ENCODE assay signal across 17 cellular contexts in the genomic region with DNA sequence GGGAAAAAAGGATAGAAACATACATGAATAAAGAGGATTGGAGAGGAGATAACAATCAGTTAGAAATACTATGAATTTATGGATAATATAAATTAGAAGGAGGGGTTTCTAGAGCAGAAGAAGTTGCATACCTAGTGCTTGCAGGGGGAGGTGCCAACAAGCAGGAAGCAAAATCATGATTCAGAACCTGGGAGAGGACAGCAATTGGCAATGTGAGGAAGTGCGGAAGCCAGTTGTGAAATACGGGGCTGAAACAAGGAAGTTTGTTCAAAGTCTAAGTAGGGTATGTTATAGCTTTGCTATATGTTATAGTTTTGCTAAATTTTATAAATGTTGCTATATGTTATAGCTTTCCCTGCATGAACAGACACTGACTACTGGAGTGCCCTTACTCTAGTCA.
DNase-seq lines count a peak whose midpoint lies in the region; ATAC-seq and TF ChIP-seq lines count a peak whose summit lies in the region.
"Had no signal": no experiment of that assay in that cellular context is flagged by ENCODE, and none has a peak within 500 bp of the region (broad histone marks: within the 10 kb centered on the region; RNA-seq: fewer than 3 reads in every experiment).

No MANE protein-coding gene starts in this region.

- H3K9me3 ChIP-seq in mesenchymal stem cell (ENCODE audit: control insufficient read depth, low read length), result no peaks in the 10 kb centered on the region
- H3K9me3 ChIP-seq in CD8-positive, alpha-beta T cell (ENCODE audit: low read length), result no peaks in the 10 kb centered on the region
- H3K9me3 ChIP-seq: esophagus muscularis mucosa, pancreas, thyroid gland had no signal

- no peaks in the 10 kb centered on the region for H3K36me3 ChIP-seq in mesenchymal stem cell (ENCODE audit: control insufficient read depth in 1 of 2, insufficient read depth in 2 of 2, low read depth in 1 of 2, low read length in 2 of 2)
- no peaks in the 10 kb centered on the region for H3K36me3 ChIP-seq in CD8-positive, alpha-beta T cell (ENCODE audit: insufficient read depth, low read length)
- H3K36me3 ChIP-seq: esophagus muscularis mucosa, pancreas, thyroid gland had no signal

- no peak for TF ChIP-seq CTCF in cardiac fibroblast (IDR thresholded peaks at IDR 0.05; ENCODE audit: low read depth, low read length)
- no peak for TF ChIP-seq CTCF in CD8-positive, alpha-beta T cell (IDR thresholded peaks at IDR 0.05)

- H3K27me3 Mint-ChIP-seq in CD8-positive, alpha-beta T cell (ENCODE audit: low read depth), result peaks cover 3% of the 10 kb centered on the region
- H3K27me3 Mint-ChIP-seq: activated T-helper 17 cell treated with anti-CD3 and anti-CD28 coated beads, Interleukin-2, amount 50 U/mL, for 72 hours had no signal

- no peak overlapping the region for H2AFZ ChIP-seq in mesenchymal stem cell (ENCODE audit: low read depth, low read length)

- no peaks in the 10 kb centered on the region for H3K36me3 Mint-ChIP-seq in CD8-positive, alpha-beta T cell

- H2AK5ac ChIP-seq in mesenchymal stem cell (ENCODE audit: low read length, severe bottlenecking), result no peak overlapping the region

- no peak overlapping the region for H3K27ac ChIP-seq in mesenchymal stem cell (ENCODE audit: low read length, poor library complexity, severe bottlenecking)
- H3K27ac ChIP-seq in CD8-positive, alpha-beta T cell (ENCODE audit: low read depth, low read length), result no peak overlapping the region
- H3K27ac ChIP-seq: C4-2B, esophagus muscularis mucosa, pancreas, thyroid gland had no signal

- no peak overlapping the region for H2BK12ac ChIP-seq in mesenchymal stem cell (ENCODE audit: low read length in 2 of 2)

- peaks cover 12% of the 10 kb centered on the region for H3K79me1 ChIP-seq in mesenchymal stem cell (replicated peaks; ENCODE audit: low read length, poor library complexity, severe bottlenecking)

- no peak overlapping the region for H3K4me2 ChIP-seq in mesenchymal stem cell (ENCODE audit: low read length, poor library complexity, severe bottlenecking)

- H2BK15ac ChIP-seq in mesenchymal stem cell (ENCODE audit: low read depth, poor library complexity, severe bottlenecking), result no peak overlapping the region

- no peak overlapping the region for H3K18ac ChIP-seq in mesenchymal stem cell (ENCODE audit: low read depth in 1 of 2, low read length in 2 of 2)

- 85% methylated on average over 2 of the region's 2 CpGs for WGBS in mesenchymal stem cell

- H3K4me1 ChIP-seq in mesenchymal stem cell (ENCODE audit: control insufficient read depth, insufficient read depth, low read depth, low read length), result no peaks in the 10 kb centered on the region
- H3K4me1 ChIP-seq in CD8-positive, alpha-beta T cell (ENCODE audit: insufficient read depth, low read length), result no peaks in the 10 kb centered on the region
- H3K4me1 ChIP-seq: esophagus muscularis mucosa, pancreas, thyroid gland had no signal

- DNase-seq in HT1080 (ENCODE audit: low read depth) (peak; percentile 26), NOMO-1 treated with dmso at 0.1 percent for 144 hours (lab: John Stamatoyannopoulos, UW; ENCODE audit: unreplicated experiment) (peak; percentile 29), cardiac fibroblast (ENCODE audit: low read depth in 2 of 2) (peak; percentile 38 to 56), mesenchymal stem cell (peak; percentile 39), NCI-H2081 (lab: John Stamatoyannopoulos, UW) (no peak)
- no peak for DNase-seq in CD8-positive, alpha-beta T cell
- DNase-seq: activated CD8-positive, alpha-beta memory T cell treated with anti-CD3 and anti-CD28 coated beads for 24 hours; amniotic stem cell; hippocampal formation; NCI-H1048; pancreas; small intestine; thyroid gland had no signal

- H3K4me1 Mint-ChIP-seq in CD8-positive, alpha-beta T cell (ENCODE audit: low read depth), result no peaks in the 10 kb centered on the region
- H3K4me1 Mint-ChIP-seq: activated T-helper 17 cell treated with anti-CD3 and anti-CD28 coated beads, Interleukin-2, amount 50 U/mL, for 72 hours had no signal

- no peak overlapping the region for H3K4me3 ChIP-seq in cardiac fibroblast (replicated peaks in 1 of 2; ENCODE audit: low read depth in 2 of 2, low read length in 2 of 2)
- no peak overlapping the region for H3K4me3 ChIP-seq in mesenchymal stem cell (ENCODE audit: insufficient read depth in 1 of 2, low read depth in 1 of 2, low read length in 2 of 2)
- H3K4me3 ChIP-seq in CD8-positive, alpha-beta T cell (ENCODE audit: low read depth, low read length), result no peak overlapping the region
- H3K4me3 ChIP-seq: esophagus muscularis mucosa, pancreas, thyroid gland had no signal

- no peak overlapping the region for H3K4me3 Mint-ChIP-seq in CD8-positive, alpha-beta T cell
- H3K4me3 Mint-ChIP-seq: activated T-helper 17 cell treated with anti-CD3 and anti-CD28 coated beads, Interleukin-2, amount 50 U/mL, for 72 hours had no signal

- no peak overlapping the region for H3K14ac ChIP-seq in mesenchymal stem cell (ENCODE audit: low read length in 2 of 2)

- no peak overlapping the region for H3K4ac ChIP-seq in mesenchymal stem cell (ENCODE audit: low read depth in 1 of 2, low read length in 2 of 2)

- CTCF ChIA-PET in CD8-positive, alpha-beta T cell (lab: Charles Lee), result no interaction called here

- no peak overlapping the region for H3K27ac Mint-ChIP-seq in CD8-positive, alpha-beta T cell
- H3K27ac Mint-ChIP-seq: activated T-helper 17 cell treated with anti-CD3 and anti-CD28 coated beads, Interleukin-2, amount 50 U/mL, for 72 hours had no signal

- no peak overlapping the region for H2BK120ac ChIP-seq in mesenchymal stem cell (ENCODE audit: low read depth, low read length)

- no peak overlapping the region for H2BK5ac ChIP-seq in mesenchymal stem cell (ENCODE audit: low read depth, low read length, poor library complexity, severe bottlenecking)

- H3K9me3 Mint-ChIP-seq in CD8-positive, alpha-beta T cell, result peaks cover 2% of the 10 kb centered on the region
- H3K9me3 Mint-ChIP-seq: activated T-helper 17 cell treated with anti-CD3 and anti-CD28 coated beads, Interleukin-2, amount 50 U/mL, for 72 hours had no signal

- H4K8ac ChIP-seq in mesenchymal stem cell (ENCODE audit: low read length), result no peak overlapping the region

- intact Hi-C loops in CD8-positive, alpha-beta T cell (cut with DNase I, micrococcal nuclease), result no loop called here

- H3K27me3 ChIP-seq in mesenchymal stem cell (ENCODE audit: control insufficient read depth in 1 of 2, insufficient read depth in 1 of 2, low read length in 2 of 2), result no peaks in the 10 kb centered on the region
- no peaks in the 10 kb centered on the region for H3K27me3 ChIP-seq in CD8-positive, alpha-beta T cell (ENCODE audit: insufficient read depth, low read length)
- H3K27me3 ChIP-seq: esophagus muscularis mucosa, pancreas, thyroid gland had no signal

- no peak for ATAC-seq in CD8-positive, alpha-beta T cell
- no peak for ATAC-seq in GM19035 (IDR thresholded peaks at IDR 0.05; ENCODE audit: unreplicated experiment)
- ATAC-seq: activated T-helper 17 cell treated with anti-CD3 and anti-CD28 coated beads, Interleukin-2, amount 50 U/mL, for 72 hours; pancreas had no signal

- H3K9ac ChIP-seq in mesenchymal stem cell (ENCODE audit: low read length), result no peak overlapping the region

- no peak overlapping the region for H4K91ac ChIP-seq in mesenchymal stem cell (ENCODE audit: low read length)

- no peak overlapping the region for H3K23ac ChIP-seq in mesenchymal stem cell (ENCODE audit: low read length in 2 of 2)

- POLR2A ChIA-PET in CD8-positive, alpha-beta T cell (lab: Charles Lee), result no interaction called here

Comparison
In these comparisons a context has a peak if more than half of its experiments do, and no peak if none do; other contexts are left out.
1. DNase-seq: peak in HT1080 (single experiment), NOMO-1 treated with dmso at 0.1 percent for 144 hours (single experiment), cardiac fibroblast (2 of 2) and mesenchymal stem cell (single experiment); none in CD8-positive, alpha-beta T cell (0 of 7) and NCI-H2081 (0 of 2).